Comparison of ENCODE assay signal across 7 cellular contexts in the genomic region with DNA sequence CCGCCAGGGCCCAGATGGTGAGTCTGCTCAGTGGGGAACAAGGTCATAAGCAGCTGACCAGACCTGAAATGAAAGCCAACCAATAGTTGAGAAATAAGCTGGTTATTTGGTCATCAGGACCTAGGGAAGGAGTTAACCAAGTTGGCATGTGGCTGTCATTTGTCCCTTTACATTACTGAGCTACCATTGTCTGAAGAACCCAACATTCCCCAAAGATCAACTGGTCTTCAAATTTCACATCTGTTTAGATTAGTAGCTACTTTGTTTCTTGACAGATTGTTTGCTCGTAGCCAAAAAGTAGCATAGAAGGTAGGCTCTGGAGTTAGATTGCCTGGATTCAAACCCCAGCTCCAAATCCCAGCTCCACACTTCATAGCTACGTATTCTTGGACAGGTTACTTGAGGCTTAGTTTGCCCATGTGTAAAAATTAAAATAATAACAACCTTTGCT. TPM values are rescaled to one million over a fixed set of nuclear protein-coding genes. Genes with fewer than 3 reads are reported as not detected.
DNase-seq lines count a peak whose midpoint lies in the region; ATAC-seq and TF ChIP-seq lines count a peak whose summit lies in the region.

No MANE protein-coding gene starts in this region.

- H3K27me3 ChIP-seq in HUES64 (ENCODE audit: insufficient read depth, low read length) (no peaks in the 10 kb centered on the region), hepatocyte (no peaks in the 10 kb centered on the region)

- CTCF ChIA-PET in activated CD8-positive, alpha-beta T cell treated with anti-CD3 and anti-CD28 coated beads for 36 hours (lab: Charles Lee) = interaction anchor here (0.7 to 56.2 kb wide), 6 partner anchors 11 to 74 kb away, joined by 3 to 2542 read pairs (median 4); partner anchors contain the start of genes LST1, LTB, NCR3 and TNF

- H2AFZ ChIP-seq in hepatocyte = no peak overlapping the region

- H3K9me3 Mint-ChIP-seq in activated CD8-positive, alpha-beta T cell treated with anti-CD3 and anti-CD28 coated beads for 36 hours = no peaks in the 10 kb centered on the region
- no peaks in the 10 kb centered on the region for H3K9me3 Mint-ChIP-seq in stimulated activated effector memory CD8-positive, alpha-beta T cell treated with anti-CD3 and anti-CD28 coated beads, Interleukin-12 subunit alpha, Interleukin-12 subunit beta, amount 100 ng/mL, for 72 hours

- peak overlapping the region; percentile 80 for H3K4me3 Mint-ChIP-seq in activated CD8-positive, alpha-beta T cell treated with anti-CD3 and anti-CD28 coated beads for 36 hours
- H3K4me3 Mint-ChIP-seq in stimulated activated effector memory CD8-positive, alpha-beta T cell treated with anti-CD3 and anti-CD28 coated beads, Interleukin-12 subunit alpha, Interleukin-12 subunit beta, amount 100 ng/mL, for 72 hours = peak overlapping the region; percentile 79

- H3K4me2 ChIP-seq in hepatocyte = peak overlapping the region; percentile 85

- no peaks in the 10 kb centered on the region for H3K27me3 Mint-ChIP-seq in activated CD8-positive, alpha-beta T cell treated with anti-CD3 and anti-CD28 coated beads for 36 hours

- peak overlapping the region; percentile 68; the same call in 1 of the 2 replicates for H3K9ac ChIP-seq in HUES64 (ENCODE audit: low read depth, low read length)

- H3K36me3 ChIP-seq in HUES64 (ENCODE audit: insufficient read depth, low read length) = peaks cover 20% of the 10 kb centered on the region
- no peaks in the 10 kb centered on the region for H3K36me3 ChIP-seq in hepatocyte (replicated peaks; ENCODE audit: insufficient read depth, low read depth)

- H3K36me3 Mint-ChIP-seq in activated CD8-positive, alpha-beta T cell treated with anti-CD3 and anti-CD28 coated beads for 36 hours (ENCODE audit: low read depth) = peaks cover 21% of the 10 kb centered on the region
- peaks cover 26% of the 10 kb centered on the region for H3K36me3 Mint-ChIP-seq in stimulated activated effector memory CD8-positive, alpha-beta T cell treated with anti-CD3 and anti-CD28 coated beads, Interleukin-12 subunit alpha, Interleukin-12 subunit beta, amount 100 ng/mL, for 72 hours

- no peaks in the 10 kb centered on the region for H4K20me1 ChIP-seq in hepatocyte (ENCODE audit: insufficient read depth, poor library complexity, severe bottlenecking)

- no peak for ATAC-seq in activated CD8-positive, alpha-beta T cell treated with anti-CD3 and anti-CD28 coated beads for 36 hours
- ATAC-seq in stimulated activated effector memory CD8-positive, alpha-beta T cell treated with anti-CD3 and anti-CD28 coated beads, Interleukin-12 subunit alpha, Interleukin-12 subunit beta, amount 100 ng/mL, for 72 hours = no peak

- H3K27ac ChIP-seq in HUES64 (ENCODE audit: low read depth, low read length) = no peak overlapping the region
- peak overlapping the region; percentile 76 for H3K27ac ChIP-seq in hepatocyte

- H3K4me1 ChIP-seq in HUES64 (ENCODE audit: insufficient read depth, low read length) (peaks cover 4% of the 10 kb centered on the region; the same call in 1 of the 2 replicates), hepatocyte (ENCODE audit: insufficient read depth) (peaks cover 10% of the 10 kb centered on the region)

- TF ChIP-seq CTCF in activated CD8-positive, alpha-beta T cell treated with anti-CD3 and anti-CD28 coated beads for 36 hours (IDR thresholded peaks at IDR 0.05) = no peak
- no peak for TF ChIP-seq CTCF in hepatocyte (IDR thresholded peaks at IDR 0.05; ENCODE audit: poor library complexity)

- POLR2A ChIA-PET in activated CD8-positive, alpha-beta T cell treated with anti-CD3 and anti-CD28 coated beads for 36 hours (lab: Charles Lee) = interaction anchor here (0.6 to 5.0 kb wide), 9 partner anchors 13 to 147 kb away, joined by 3 to 57 read pairs (median 5); partner anchors contain the start of genes LST1, LTB and TNF

- H3K4me3 ChIP-seq in HUES64 (ENCODE audit: low read length) (peak overlapping the region; percentile 60), hepatocyte (peak overlapping the region; percentile 43)

- intact Hi-C loops in activated CD8-positive, alpha-beta T cell treated with anti-CD3 and anti-CD28 coated beads for 36 hours (cut with micrococcal nuclease) = loop anchor here (5.0 to 10.0 kb wide), 3 partner anchors 34 to 186 kb away; partner anchors contain the start of genes C6orf47, CLIC1, CSNK2B and GPANK1

- H3K9me3 ChIP-seq in HUES64 (ENCODE audit: insufficient read depth, low read depth, low read length) (no peaks in the 10 kb centered on the region), hepatocyte (ENCODE audit: low read depth) (no peaks in the 10 kb centered on the region)

- 98% methylated on average over 3 of the region's 3 CpGs for WGBS in HUES64
- WGBS in hepatocyte (ENCODE audit: low lambda C conversion rate, missing lambda C conversion rate) = 98% methylated on average over 3 of the region's 3 CpGs

- DNase-seq in activated CD8-positive, alpha-beta T cell treated with anti-CD3 and anti-CD28 coated beads for 36 hours = no peak
- no peak for DNase-seq in hepatocyte (ENCODE audit: low spot score)
- no peak for DNase-seq in stimulated activated effector memory CD8-positive, alpha-beta T cell treated with anti-CD3 and anti-CD28 coated beads, Interleukin-12 subunit alpha, Interleukin-12 subunit beta, amount 100 ng/mL, for 72 hours (ENCODE audit: low spot score in 2 of 2)
- DNase-seq in pons (ENCODE audit: low spot score) = no peak
- DNase-seq in NCI-H69 (lab: John Stamatoyannopoulos, UW) = no peak
- DNase-seq in NCI-H146 treated with DMSO at 0.1 percent for 48 hours (lab: John Stamatoyannopoulos, UW; ENCODE audit: unreplicated experiment) = no peak

- peak overlapping the region; percentile 80 for H3K27ac Mint-ChIP-seq in activated CD8-positive, alpha-beta T cell treated with anti-CD3 and anti-CD28 coated beads for 36 hours
- H3K27ac Mint-ChIP-seq in stimulated activated effector memory CD8-positive, alpha-beta T cell treated with anti-CD3 and anti-CD28 coated beads, Interleukin-12 subunit alpha, Interleukin-12 subunit beta, amount 100 ng/mL, for 72 hours = peak overlapping the region; percentile 85

- H3K9me2 ChIP-seq in hepatocyte (replicated peaks; ENCODE audit: insufficient read depth) = no peaks in the 10 kb centered on the region

- peaks cover 39% of the 10 kb centered on the region for H3K4me1 Mint-ChIP-seq in activated CD8-positive, alpha-beta T cell treated with anti-CD3 and anti-CD28 coated beads for 36 hours (ENCODE audit: low read depth)
- H3K4me1 Mint-ChIP-seq in stimulated activated effector memory CD8-positive, alpha-beta T cell treated with anti-CD3 and anti-CD28 coated beads, Interleukin-12 subunit alpha, Interleukin-12 subunit beta, amount 100 ng/mL, for 72 hours = peaks cover 32% of the 10 kb centered on the region

- H3K79me2 ChIP-seq in hepatocyte = peaks cover 30% of the 10 kb centered on the region

RNA-seq across cellular contexts. Expression of gene NFKBIL1, which starts 1.0 kb away (rescaled TPM):
- 8.3 TPM for polyA plus RNA-seq in HUES64 (2013, experiment 1 of 2)
- polyA plus RNA-seq in HUES64 (2013, experiment 2 of 2) = 12.5 TPM
- total RNA-seq in activated CD8-positive, alpha-beta T cell treated with anti-CD3 and anti-CD28 coated beads for 36 hours = 10 to 100 TPM; 11.3 to 13.0 TPM
- 22.7 and 28.9 TPM in 2 replicates for total RNA-seq in hepatocyte
- polyA plus RNA-seq in hepatocyte = 25.0 and 30.3 TPM in 2 replicates

RNA-seq across cellular contexts. Expression of gene ATP6V1G2, which starts 2.0 kb away (rescaled TPM):
- 1.8 TPM for polyA plus RNA-seq in HUES64 (2013, experiment 1 of 2)
- 3.1 TPM for polyA plus RNA-seq in HUES64 (2013, experiment 2 of 2)
- 1 to 10 TPM in 1 of 2 experiments, under 1 TPM in 1; 0.86 to 1.1 TPM for total RNA-seq in activated CD8-positive, alpha-beta T cell treated with anti-CD3 and anti-CD28 coated beads for 36 hours
- 0.63 and 0.88 TPM in 2 replicates for total RNA-seq in hepatocyte
- 0.73 TPM in 1 of 2 replicates, not detected in the other for polyA plus RNA-seq in hepatocyte

RNA-seq across cellular contexts. Expression of gene DDX39B, which starts 6.6 kb away (rescaled TPM):
- polyA plus RNA-seq in HUES64 (2013, experiment 1 of 2) = 705 TPM
- polyA plus RNA-seq in HUES64 (2013, experiment 2 of 2) = 618 TPM
- 100 to 1,000 TPM; 568 to 572 TPM for total RNA-seq in activated CD8-positive, alpha-beta T cell treated with anti-CD3 and anti-CD28 coated beads for 36 hours
- 207 and 287 TPM in 2 replicates for total RNA-seq in hepatocyte
- polyA plus RNA-seq in hepatocyte = 210 and 238 TPM in 2 replicates

RNA-seq across cellular contexts. Expression of gene MCCD1, which starts 19.7 kb away (rescaled TPM):
- not detected for polyA plus RNA-seq in HUES64 (2013, experiment 1 of 2)
- polyA plus RNA-seq in HUES64 (2013, experiment 2 of 2) = not detected
- not detected for total RNA-seq in activated CD8-positive, alpha-beta T cell treated with anti-CD3 and anti-CD28 coated beads for 36 hours
- 0.47 and 1.2 TPM in 2 replicates for total RNA-seq in hepatocyte
- polyA plus RNA-seq in hepatocyte = 1.3 and 2.0 TPM in 2 replicates

RNA-seq across cellular contexts. Expression of gene LTA, which starts 23.6 kb away (rescaled TPM):
- polyA plus RNA-seq in HUES64 (2013, experiment 1 of 2) = not detected
- polyA plus RNA-seq in HUES64 (2013, experiment 2 of 2) = not detected
- total RNA-seq in activated CD8-positive, alpha-beta T cell treated with anti-CD3 and anti-CD28 coated beads for 36 hours = 100 to 1,000 TPM; 713 to 724 TPM
- total RNA-seq in hepatocyte = not detected in 2 replicates
- not detected in 2 replicates for polyA plus RNA-seq in hepatocyte
